In the genomic region with DNA sequence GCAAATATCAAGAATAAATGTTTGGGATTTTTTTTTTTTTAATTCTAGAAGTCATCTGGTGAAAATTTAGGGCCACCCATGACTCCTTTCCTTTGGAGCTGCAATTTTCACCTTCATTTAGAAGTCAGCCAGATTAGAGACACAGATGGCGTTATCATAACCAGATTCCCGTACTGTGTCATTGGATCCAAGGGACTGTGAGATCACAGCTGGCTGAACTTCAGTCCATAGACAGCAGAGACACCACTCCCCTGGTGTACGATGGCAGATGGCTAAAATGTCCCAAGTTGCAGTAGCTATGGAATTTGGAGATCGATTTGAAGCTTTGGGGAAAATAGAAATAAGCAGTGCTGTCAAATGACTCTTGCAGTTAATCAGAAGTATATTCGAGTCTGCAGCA, we compare ENCODE assay signal across 29 cellular contexts.
"Had no signal": no experiment of that assay in that cellular context is flagged by ENCODE, and none has a peak within 500 bp of the region (broad histone marks: within the 10 kb centered on the region; RNA-seq: fewer than 3 reads in every experiment).

No MANE protein-coding gene starts in this region.

- H3K4me3 ChIP-seq: SJSA1 had no signal

- DNase-seq: activated CD4-positive, alpha-beta T cell treated with anti-CD3 and anti-CD28 coated beads for 36 hours; activated CD4-positive, alpha-beta T cell treated with anti-CD3 and anti-CD28 coated beads, Interleukin-2, amount 10 ng/mL, durations not matched to agents 7 days and 5 days; activated CD4-positive, alpha-beta T cell treated with anti-CD3 and anti-CD28 coated beads, Interleukin-2, amount 50 U/mL, for 48 hours; activated CD8-positive, alpha-beta T cell treated with anti-CD3 and anti-CD28 coated beads, Interleukin-2, amount 10 ng/mL, durations not matched to agents 7 days and 5 days; activated naive CD4-positive, alpha-beta T cell treated with anti-CD3 and anti-CD28 coated beads, Interleukin-2, amount 10 ng/mL, durations not matched to agents 7 days and 5 days; activated naive CD8-positive, alpha-beta T cell treated with anti-CD3 and anti-CD28 coated beads, Interleukin-2, amount 50 U/mL, for 24 hours; activated T-cell treated with anti-CD3 and anti-CD28 coated beads for 4 hours; activated T-cell treated with anti-CD3 and anti-CD28 coated beads, Interleukin-2, amount 50 U/mL, for 4 hours; aorta; brain microvascular endothelial cell; Karpas-422; KBM-7; NCI-H1105; NCI-H1417 treated with DMSO at 0.1 percent for 48 hours; NCI-H187 treated with DMSO at 0.1 percent for 48 hours; NCI-H2081; NCI-H345; NCI-H526 treated with DMSO at 0.1 percent for 48 hours; NCI-H774; SHP77 treated with DMSO at 0.1 percent for 48 hours; SK-N-SH had no signal

- H3K9me3 ChIP-seq: SJSA1, SK-N-SH had no signal

- H3K27me3 ChIP-seq: brain microvascular endothelial cell, SJSA1 had no signal

- FAIRE-seq: TTC549 had no signal

- H3K9ac ChIP-seq: SK-N-SH had no signal

- H3K4me1 Mint-ChIP-seq: central memory CD8-positive, alpha-beta T cell had no signal

- H3K4me2 ChIP-seq: SK-N-SH had no signal

- H3K27ac ChIP-seq: brain microvascular endothelial cell, SJSA1 had no signal

- H3K27me3 Mint-ChIP-seq: activated CD4-positive, alpha-beta T cell treated with anti-CD3 and anti-CD28 coated beads for 36 hours; activated CD4-positive, alpha-beta T cell treated with anti-CD3 and anti-CD28 coated beads, Interleukin-2, amount 10 ng/mL, durations not matched to agents 7 days and 5 days; activated naive CD4-positive, alpha-beta T cell treated with anti-CD3 and anti-CD28 coated beads, Interleukin-2, amount 10 ng/mL, durations not matched to agents 7 days and 5 days; activated naive CD8-positive, alpha-beta T cell; activated naive CD8-positive, alpha-beta T cell treated with anti-CD3 and anti-CD28 coated beads, Interleukin-2, amount 50 U/mL, for 24 hours; central memory CD8-positive, alpha-beta T cell had no signal

- H3K27ac Mint-ChIP-seq: activated CD4-positive, alpha-beta T cell treated with anti-CD3 and anti-CD28 coated beads for 36 hours; activated CD4-positive, alpha-beta T cell treated with anti-CD3 and anti-CD28 coated beads, Interleukin-2, amount 10 ng/mL, durations not matched to agents 7 days and 5 days; activated CD8-positive, alpha-beta T cell treated with anti-CD3 and anti-CD28 coated beads, Interleukin-2, amount 10 ng/mL, durations not matched to agents 7 days and 5 days; activated naive CD4-positive, alpha-beta T cell treated with anti-CD3 and anti-CD28 coated beads, Interleukin-2, amount 10 ng/mL, durations not matched to agents 7 days and 5 days; activated naive CD8-positive, alpha-beta T cell; activated naive CD8-positive, alpha-beta T cell treated with anti-CD3 and anti-CD28 coated beads, Interleukin-2, amount 50 U/mL, for 24 hours; activated T-helper 1 cell treated with anti-CD3 and anti-CD28 coated beads, Interleukin-12 subunit alpha, Interleukin-12 subunit beta, Interleukin-2, Interleukin-4 antibody, amounts not matched to agents 30 ng/mL and 10 ng/mL and 1 ng/mL, durations not matched to agents 14 hours and 24 hours and 36 hours; T-helper 1 cell treated with Interleukin-12 subunit alpha and Interleukin-12 subunit beta and Interleukin-4 antibody, amounts not matched to agents 30 μg/mL and 1 μg/mL, for 36 hours; T-helper 2 cell treated with Interferon-gamma antibody and Interleukin-4, amounts not matched to agents 5 μg/mL and 100 μg/mL, for 36 hours; WTC11 had no signal

- H3K4me3 Mint-ChIP-seq: activated CD4-positive, alpha-beta T cell treated with anti-CD3 and anti-CD28 coated beads for 36 hours; activated CD4-positive, alpha-beta T cell treated with anti-CD3 and anti-CD28 coated beads, Interleukin-2, amount 10 ng/mL, durations not matched to agents 7 days and 5 days; activated CD8-positive, alpha-beta T cell treated with anti-CD3 and anti-CD28 coated beads, Interleukin-2, amount 10 ng/mL, durations not matched to agents 7 days and 5 days; activated naive CD4-positive, alpha-beta T cell treated with anti-CD3 and anti-CD28 coated beads, Interleukin-2, amount 10 ng/mL, durations not matched to agents 7 days and 5 days; activated naive CD8-positive, alpha-beta T cell; activated naive CD8-positive, alpha-beta T cell treated with anti-CD3 and anti-CD28 coated beads, Interleukin-2, amount 50 U/mL, for 24 hours; activated T-cell treated with anti-CD3 and anti-CD28 coated beads, Interleukin-2, amount 50 U/mL, for 4 hours; activated T-helper 1 cell treated with anti-CD3 and anti-CD28 coated beads, Interleukin-12 subunit alpha, Interleukin-12 subunit beta, Interleukin-2, Interleukin-4 antibody, amounts not matched to agents 30 ng/mL and 10 ng/mL and 1 ng/mL, durations not matched to agents 14 hours and 24 hours and 36 hours; central memory CD8-positive, alpha-beta T cell; T-helper 1 cell treated with Interleukin-12 subunit alpha and Interleukin-12 subunit beta and Interleukin-4 antibody, amounts not matched to agents 30 μg/mL and 1 μg/mL, for 36 hours; T-helper 2 cell treated with Interferon-gamma antibody and Interleukin-4, amounts not matched to agents 5 μg/mL and 100 μg/mL, for 36 hours; WTC11 had no signal

- H3K9me3 Mint-ChIP-seq: activated CD4-positive, alpha-beta T cell treated with anti-CD3 and anti-CD28 coated beads, Interleukin-2, amount 10 ng/mL, durations not matched to agents 7 days and 5 days; activated T-cell treated with anti-CD3 and anti-CD28 coated beads, Interleukin-2, amount 50 U/mL, for 4 hours; activated T-helper 1 cell treated with anti-CD3 and anti-CD28 coated beads, Interleukin-12 subunit alpha, Interleukin-12 subunit beta, Interleukin-2, Interleukin-4 antibody, amounts not matched to agents 30 ng/mL and 10 ng/mL and 1 ng/mL, durations not matched to agents 14 hours and 24 hours and 36 hours; central memory CD8-positive, alpha-beta T cell had no signal

- H3K36me3 ChIP-seq: brain microvascular endothelial cell had no signal
